Comparison of ENCODE assay signal across 8 cellular contexts in genomic region chr5:103119765-103120606, GRCh38. TPM values are rescaled to one million over a fixed set of nuclear protein-coding genes. Genes with fewer than 3 reads are reported as not detected.
DNase-seq lines count a peak whose midpoint lies in the region; ATAC-seq lines count a peak whose summit lies in the region.

TSS of gene GIN1 (minus strand) at chr5:103120138. CDS start at chr5:103108707, 11,431 bp downstream.
TSS of gene PPIP5K2 (plus strand) at chr5:103120301. CDS start at chr5:103129590, 9,289 bp downstream.

- H3K4me3 Mint-ChIP-seq in effector memory CD8-positive, alpha-beta T cell = peak within 1 kb of the TSS; percentile 85 to 97
- H3K4me3 Mint-ChIP-seq in memory B cell = peak within 1 kb of the TSS; percentile 95

- peak; percentile 74 for DNase-seq in COLO829 (ENCODE audit: low spot score)
- DNase-seq in HT1080 (ENCODE audit: low read depth) = peak; percentile 98
- peak; percentile 99 for DNase-seq in NOMO-1 treated with DMSO at 0.1 percent for 48 hours (lab: John Stamatoyannopoulos, UW; ENCODE audit: unreplicated experiment)
- peak; percentile 89 to 90 (median 89) for DNase-seq in activated CD8-positive, alpha-beta memory T cell treated with anti-CD3 and anti-CD28 coated beads for 48 hours (ENCODE audit: low read depth in 2 of 3, low spot score in 2 of 3)
- peak; percentile 98 to 99 (median 98) for DNase-seq in effector memory CD8-positive, alpha-beta T cell
- peak; percentile 97 to 98 for DNase-seq in memory B cell (ENCODE audit: low spot score in 2 of 2)
- peak; percentile 84 for DNase-seq in stimulated activated CD8-positive, alpha-beta memory T cell treated with anti-CD3 and anti-CD28 coated beads, Interleukin-12 subunit alpha, Interleukin-12 subunit beta, amount 100 ng/mL, for 24 hours (ENCODE audit: extremely low read depth)

- no peaks in the 10 kb centered on the region for H3K9me3 Mint-ChIP-seq in effector memory CD8-positive, alpha-beta T cell
- H3K9me3 Mint-ChIP-seq in memory B cell = no peaks in the 10 kb centered on the region

- peaks cover 6% of the 10 kb centered on the region for H3K36me3 Mint-ChIP-seq in effector memory CD8-positive, alpha-beta T cell (ENCODE audit: insufficient read depth)
- peaks cover 8% of the 10 kb centered on the region for H3K36me3 Mint-ChIP-seq in memory B cell

- H3K27me3 Mint-ChIP-seq in effector memory CD8-positive, alpha-beta T cell = no peaks in the 10 kb centered on the region
- no peaks in the 10 kb centered on the region for H3K27me3 Mint-ChIP-seq in memory B cell

- peaks cover 31 to 42% of the 10 kb centered on the region in 2 donors for H3K4me1 Mint-ChIP-seq in effector memory CD8-positive, alpha-beta T cell (ENCODE audit: low read depth in 2 of 2)
- peaks cover 30% of the 10 kb centered on the region for H3K4me1 Mint-ChIP-seq in memory B cell

- ATAC-seq in GM21360 (IDR thresholded peaks at IDR 0.05; ENCODE audit: unreplicated experiment) = peak; percentile 93
- ATAC-seq in effector memory CD8-positive, alpha-beta T cell (replicated peaks) = peak; percentile 90
- peak; percentile 87 for ATAC-seq in memory B cell (ENCODE audit: low read depth)

- H3K27ac Mint-ChIP-seq in effector memory CD8-positive, alpha-beta T cell = peak within 1 kb of the TSS; percentile 97 to 99
- H3K27ac Mint-ChIP-seq in memory B cell = peak within 1 kb of the TSS; percentile 98

RNA-seq across cellular contexts. Expression of gene GIN1, which starts in this region (rescaled TPM):
- total RNA-seq in HT1080 (2014; rRNA removed; shearing (Covaris generic)) = 6.0 and 8.0 TPM in 2 replicates
- 5.0 and 5.6 TPM in 2 replicates for polyA plus RNA-seq in HT1080 (2015; cell fraction: cytosol; rRNA removed)
- 9.5 and 13.5 TPM in 2 replicates for polyA plus RNA-seq in HT1080 (2015; cell fraction: nucleus; rRNA removed)

RNA-seq across cellular contexts. Expression of gene PPIP5K2, which starts in this region (rescaled TPM):
- total RNA-seq in HT1080 (2014; rRNA removed; shearing (Covaris generic)) = 35.8 and 40.7 TPM in 2 replicates
- 32.2 and 37.3 TPM in 2 replicates for polyA plus RNA-seq in HT1080 (2015; cell fraction: cytosol; rRNA removed)
- 69.0 and 70.9 TPM in 2 replicates for polyA plus RNA-seq in HT1080 (2015; cell fraction: nucleus; rRNA removed)

Comparison
In these comparisons a context has a peak if more than half of its experiments do, and no peak if none do; other contexts are left out.
1. Peak in every context shown above with its lines: DNase-seq and ATAC-seq.